In genomic region chr17:81519284-81520020, GRCh38 we compare ENCODE assay signal across 1 cellular context.
TF ChIP-seq lines count a peak whose summit lies in the region.

No MANE protein-coding gene starts in this region.

TF ChIP-seq in HepG2, 621 proteins besides CTCF, POLR2A, EP300 and RAD21 (continued from another document and continues in another):
- TF ChIP-seq ZSCAN20 (CRISPR knock-in tag; IDR thresholded peaks at IDR 0.05; ENCODE audit: borderline replicate concordance) (no peak), THRA (CRISPR knock-in tag; IDR thresholded peaks at IDR 0.05; ENCODE audit: borderline replicate concordance) (0 out of 2 replicates have a peak, but pooled peaks have one; percentile 4), SNAI1 (CRISPR knock-in tag; IDR thresholded peaks at IDR 0.05; ENCODE audit: borderline replicate concordance) (no peak), NFIB (CRISPR knock-in tag; IDR thresholded peaks at IDR 0.05; ENCODE audit: borderline replicate concordance) (no peak), ZNF207 (IDR thresholded peaks at IDR 0.05; ENCODE audit: borderline replicate concordance) (no peak), PAXIP1 (CRISPR knock-in tag; conservative IDR thresholded peaks at IDR 0.05) (peak; percentile 35), ZNF574 (CRISPR knock-in tag; IDR thresholded peaks at IDR 0.05) (no peak), ZNF235 (CRISPR knock-in tag; IDR thresholded peaks at IDR 0.05; ENCODE audit: borderline replicate concordance) (no peak), ZFP82 (CRISPR knock-in tag; IDR thresholded peaks at IDR 0.05; ENCODE audit: borderline replicate concordance) (0 out of 2 replicates have a peak, but pooled peaks have one; percentile 79), FOXM1 (CRISPR knock-in tag; IDR thresholded peaks at IDR 0.05) (no peak), SSRP1 (CRISPR knock-in tag; IDR thresholded peaks at IDR 0.05) (no peak), SIN3A (IDR thresholded peaks at IDR 0.05; ENCODE audit: borderline replicate concordance, low read depth, low read length) (no peak), ZFP1 (CRISPR knock-in tag; IDR thresholded peaks at IDR 0.05) (no peak), HOXD1 (CRISPR knock-in tag; IDR thresholded peaks at IDR 0.05) (no peak), ZNF530 (CRISPR knock-in tag; IDR thresholded peaks at IDR 0.05; ENCODE audit: low read depth) (no peak), ZNF484 (CRISPR knock-in tag; IDR thresholded peaks at IDR 0.05; ENCODE audit: borderline replicate concordance, low read depth) (no peak), ZFY (CRISPR knock-in tag; IDR thresholded peaks at IDR 0.05) (peak; percentile 58), ZNF317 (CRISPR knock-in tag; IDR thresholded peaks at IDR 0.05) (no peak), ZBTB14 (CRISPR knock-in tag; IDR thresholded peaks at IDR 0.05) (no peak), ZEB1 (IDR thresholded peaks at IDR 0.05; ENCODE audit: insufficient replicate concordance, low read depth) (peak; percentile 86), TOPORS (CRISPR knock-in tag; IDR thresholded peaks at IDR 0.05) (no peak), E2F2 (CRISPR knock-in tag; IDR thresholded peaks at IDR 0.05; ENCODE audit: borderline replicate concordance) (no peak), FOXA3 (CRISPR knock-in tag; IDR thresholded peaks at IDR 0.05) (no peak), DRAP1 (CRISPR knock-in tag; IDR thresholded peaks at IDR 0.05) (no peak; the same call in 1 of the 2 replicates), ZZZ3 (CRISPR knock-in tag; IDR thresholded peaks at IDR 0.05; ENCODE audit: borderline replicate concordance) (peak; percentile 71; the same call in 1 of the 2 replicates), HOXA9 (CRISPR knock-in tag; IDR thresholded peaks at IDR 0.05; ENCODE audit: borderline replicate concordance) (no peak), IRF9 (CRISPR knock-in tag; IDR thresholded peaks at IDR 0.05; ENCODE audit: borderline replicate concordance) (no peak), BRD4 (CRISPR knock-in tag; IDR thresholded peaks at IDR 0.05) (no peak), HHEX (CRISPR knock-in tag; IDR thresholded peaks at IDR 0.05) (no peak), SNAPC5 (CRISPR knock-in tag; IDR thresholded peaks at IDR 0.05; ENCODE audit: borderline replicate concordance) (no peak), MIER2 (CRISPR knock-in tag; IDR thresholded peaks at IDR 0.05) (no peak), TCF7L2 (IDR thresholded peaks at IDR 0.05; ENCODE audit: low read depth, low read length) (no peak), ZSCAN30 (CRISPR knock-in tag; IDR thresholded peaks at IDR 0.05) (no peak), ZNF572 (CRISPR knock-in tag; IDR thresholded peaks at IDR 0.05) (no peak), KLF9 (CRISPR knock-in tag; IDR thresholded peaks at IDR 0.05; ENCODE audit: low read depth) (no peak), DNMT1 (CRISPR knock-in tag; IDR thresholded peaks at IDR 0.05) (peak; percentile 67; the same call in 1 of the 2 replicates), ZNF710 (CRISPR knock-in tag; IDR thresholded peaks at IDR 0.05; ENCODE audit: borderline replicate concordance) (no peak), SAFB2 (CRISPR knock-in tag; IDR thresholded peaks at IDR 0.05; ENCODE audit: borderline replicate concordance, low read depth) (no peak), DDIT3 (CRISPR knock-in tag; IDR thresholded peaks at IDR 0.05) (no peak), E2F1 (CRISPR knock-in tag; IDR thresholded peaks at IDR 0.05) (no peak), ADNP (CRISPR knock-in tag; IDR thresholded peaks at IDR 0.05) (no peak), BHLHE40 (IDR thresholded peaks at IDR 0.05; ENCODE audit: low read length) (no peak), ZNF501 (CRISPR knock-in tag; IDR thresholded peaks at IDR 0.05) (peak; percentile 87), ZNF558 (CRISPR knock-in tag; IDR thresholded peaks at IDR 0.05; ENCODE audit: borderline replicate concordance) (no peak), SP5 (CRISPR knock-in tag; IDR thresholded peaks at IDR 0.05; ENCODE audit: borderline replicate concordance, low read depth) (peak; percentile 81), RELA (CRISPR knock-in tag; IDR thresholded peaks at IDR 0.05) (peak; percentile 34; the same call in 1 of the 2 replicates), ZNF784 (CRISPR knock-in tag; IDR thresholded peaks at IDR 0.05; ENCODE audit: borderline replicate concordance) (no peak), AGO2 (optimal IDR thresholded peaks at IDR 0.05; ENCODE audit: low read depth, low read length) (peak; percentile 54), ZNF503 (CRISPR knock-in tag; IDR thresholded peaks at IDR 0.05) (no peak)
